Comparison of ENCODE assay signal across 9 cellular contexts in the genomic region with DNA sequence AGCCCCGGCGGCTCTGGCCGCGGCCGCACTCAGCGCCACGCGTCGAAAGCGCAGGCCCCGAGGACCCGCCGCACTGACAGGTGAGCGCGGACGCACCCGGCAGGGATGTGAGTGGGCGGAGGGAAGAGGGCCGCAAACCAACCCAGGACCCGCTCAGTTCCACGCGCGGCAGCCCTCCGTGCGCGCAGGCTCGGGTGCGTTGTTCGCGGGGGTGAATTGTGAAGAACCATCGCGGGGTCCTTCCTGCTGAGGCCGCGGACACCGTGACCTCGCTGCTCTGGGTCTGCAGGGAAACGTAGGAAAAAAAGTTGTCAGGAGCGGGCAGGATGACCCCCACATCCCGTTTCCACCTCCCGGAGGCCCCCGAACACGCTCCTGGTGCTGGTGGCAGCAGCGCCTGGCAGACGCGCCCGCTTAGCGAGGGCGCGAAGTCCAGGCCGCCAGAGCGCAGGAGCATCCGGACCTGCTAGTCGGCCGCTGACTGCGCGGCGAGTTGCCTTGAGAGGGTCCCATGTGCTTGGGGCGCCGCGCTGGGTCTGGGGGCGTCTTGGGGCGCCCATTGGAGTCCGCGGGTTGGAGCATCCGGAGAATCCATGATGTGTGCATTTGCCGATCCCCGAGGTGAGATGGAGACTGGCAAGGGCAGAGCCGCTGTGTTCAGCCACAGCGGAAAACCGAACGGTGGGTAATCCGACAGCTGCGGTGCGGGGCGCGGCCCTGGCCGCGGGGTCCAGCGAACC. TPM values are rescaled to one million over a fixed set of nuclear protein-coding genes. Genes with fewer than 3 reads are reported as not detected.
DNase-seq lines count a peak whose midpoint lies in the region; ATAC-seq and TF ChIP-seq lines count a peak whose summit lies in the region.
"Had no signal": no experiment of that assay in that cellular context is flagged by ENCODE, and none has a peak within 500 bp of the region (broad histone marks: within the 10 kb centered on the region; RNA-seq: fewer than 3 reads in every experiment).

No MANE protein-coding gene starts in this region.

- H3K27me3 Mint-ChIP-seq in endothelial cell (ENCODE audit: unreplicated experiment) (peaks cover 21% of the 10 kb centered on the region), neural progenitor cell (ENCODE audit: insufficient read depth, low read depth) (peaks cover 44% of the 10 kb centered on the region)

- H3K27ac Mint-ChIP-seq in endothelial cell (ENCODE audit: unreplicated experiment) = no peak overlapping the region
- no peak overlapping the region for H3K27ac Mint-ChIP-seq in neural progenitor cell
- H3K27ac Mint-ChIP-seq: activated naive CD8-positive, alpha-beta T cell had no signal

- no peak for ATAC-seq in HG02798 (IDR thresholded peaks at IDR 0.05; ENCODE audit: poor library complexity, unreplicated experiment)

- H3K4me3 ChIP-seq in AG10803 (ENCODE audit: low read length) (peak overlapping the region; percentile 94), neural progenitor cell (peak overlapping the region; percentile 45)

- peaks cover 90% of the 10 kb centered on the region for H3K27me3 ChIP-seq in neural progenitor cell

- H2AFZ ChIP-seq in neural progenitor cell (replicated peaks) = peak overlapping the region; percentile 96

- no peak overlapping the region for H3K27ac ChIP-seq in neural progenitor cell

- peaks cover 5% of the 10 kb centered on the region for H4K20me1 ChIP-seq in neural progenitor cell (ENCODE audit: low read depth)

- H3K4me2 ChIP-seq in neural progenitor cell = peak overlapping the region; percentile 92

- no peaks in the 10 kb centered on the region for H3K36me3 ChIP-seq in neural progenitor cell

- no peak for TF ChIP-seq RAD21 in Ishikawa (IDR thresholded peaks at IDR 0.05; ENCODE audit: low read depth)

- H3K9ac ChIP-seq in neural progenitor cell = no peak overlapping the region

- peaks cover 29% of the 10 kb centered on the region for H3K4me1 ChIP-seq in neural progenitor cell

- H3K9me3 ChIP-seq in neural progenitor cell (ENCODE audit: low read depth) = no peaks in the 10 kb centered on the region

- no peaks in the 10 kb centered on the region for H3K9me3 Mint-ChIP-seq in endothelial cell (ENCODE audit: unreplicated experiment)
- H3K9me3 Mint-ChIP-seq in neural progenitor cell = no peaks in the 10 kb centered on the region

- H3K36me3 Mint-ChIP-seq in endothelial cell (ENCODE audit: low read depth, unreplicated experiment) (peaks cover 5% of the 10 kb centered on the region), neural progenitor cell (no peaks in the 10 kb centered on the region)
- H3K36me3 Mint-ChIP-seq: activated naive CD8-positive, alpha-beta T cell had no signal

- peaks cover 8% of the 10 kb centered on the region for H3K4me1 Mint-ChIP-seq in endothelial cell (ENCODE audit: unreplicated experiment)
- peaks cover 25% of the 10 kb centered on the region for H3K4me1 Mint-ChIP-seq in neural progenitor cell

- H3F3A ChIP-seq in neural progenitor cell (ENCODE audit: low read depth) = peaks cover 38% of the 10 kb centered on the region

- H3K79me2 ChIP-seq in neural progenitor cell (ENCODE audit: low read depth) = peaks cover 9% of the 10 kb centered on the region

- no peak for DNase-seq in AG10803 (ENCODE audit: low read depth)
- peak; percentile 28 for DNase-seq in endothelial cell (ENCODE audit: low spot score)
- peak; percentile 76 for DNase-seq in neural progenitor cell (ENCODE audit: low spot score)
- DNase-seq in NCI-H2196 (lab: John Stamatoyannopoulos, UW; ENCODE audit: unreplicated experiment) = no peak
- no peak for DNase-seq in inferior parietal cortex (ENCODE audit: extremely low spot score)
- DNase-seq in activated effector memory CD4-positive, alpha-beta T cell treated with Interleukin-2 at 50 U/mL for 16 hours = no peak

- H3K4me3 Mint-ChIP-seq in endothelial cell (ENCODE audit: unreplicated experiment) (no peak overlapping the region), neural progenitor cell (peak overlapping the region; percentile 83)

- TF ChIP-seq CTCF in AG10803 (conservative IDR thresholded peaks at IDR 0.05; ENCODE audit: low read length) (no peak), endothelial cell (IDR thresholded peaks at IDR 0.05; ENCODE audit: unreplicated experiment) (no peak), neural progenitor cell (IDR thresholded peaks at IDR 0.05) (no peak)

- TF ChIP-seq EP300 in Ishikawa (IDR thresholded peaks at IDR 0.05; ENCODE audit: borderline replicate concordance) = no peak

TF ChIP-seq in Ishikawa, 13 proteins besides CTCF, POLR2A, EP300 and RAD21:
- TF ChIP-seq CREB1 (IDR thresholded peaks at IDR 0.05; ENCODE audit: low read depth) = no peak
- peak; percentile 32; the same call in 1 of the 2 replicates for TF ChIP-seq MAX (IDR thresholded peaks at IDR 0.05)

RNA-seq across cellular contexts. Expression of gene GREM1, which starts 0.4 kb away (rescaled TPM):
- total RNA-seq in endothelial cell (ENCODE audit: unreplicated experiment) = 0.44 TPM
- 2.9 and 4.4 TPM in 2 replicates for total RNA-seq in neural progenitor cell (ENCODE audit: low replicate concordance)

Comparison
In these comparisons a context has a peak if more than half of its experiments do, and no peak if none do; other contexts are left out.
1. DNase-seq: peak in endothelial cell (single experiment) and neural progenitor cell (single experiment); none in AG10803 (single experiment), NCI-H2196 (single experiment), inferior parietal cortex (single experiment) and activated effector memory CD4-positive, alpha-beta T cell treated with Interleukin-2 at 50 U/mL for 16 hours (single experiment).